Comparison of ENCODE assay signal across 24 cellular contexts in genomic region chr3:146280859-146281258, GRCh38. TPM values are rescaled to one million over a fixed set of nuclear protein-coding genes. Genes with fewer than 3 reads are reported as not detected.
A peak's percentile ranks its signal among the peaks of the same experiment; 100 is the strongest.
DNase-seq lines count a peak whose midpoint lies in the region; ATAC-seq and TF ChIP-seq lines count a peak whose summit lies in the region.
"Had no signal": no experiment of that assay in that cellular context is flagged by ENCODE, and none has a peak within 500 bp of the region (broad histone marks: within the 10 kb centered on the region; RNA-seq: fewer than 3 reads in every experiment).

No MANE protein-coding gene starts in this region.

- H2AFZ ChIP-seq in MM.1S (ENCODE audit: low read length): no peak overlapping the region

- no peak overlapping the region for H3K4me3 ChIP-seq in MG63
- no peak overlapping the region for H3K4me3 ChIP-seq in skeletal muscle cell (ENCODE audit: low read depth, low read length)
- no peak overlapping the region for H3K4me3 ChIP-seq in MM.1S (ENCODE audit: low read length)
- H3K4me3 ChIP-seq: BLaER1, cardiac muscle cell, dorsolateral prefrontal cortex, gastrocnemius medialis had no signal

- H3K9me3 ChIP-seq in MG63 (no peaks in the 10 kb centered on the region), MM.1S (replicated peaks; ENCODE audit: insufficient read depth, low read length) (no peaks in the 10 kb centered on the region)
- H3K9me3 ChIP-seq: BLaER1, Caco-2, gastrocnemius medialis had no signal

- H3K27me3 Mint-ChIP-seq in T-helper 2 cell treated with Interferon-gamma antibody and Interleukin-4, amounts not matched to agents 5 μg/mL and 100 μg/mL, for 36 hours (ENCODE audit: low read depth): no peaks in the 10 kb centered on the region
- H3K27me3 Mint-ChIP-seq: activated B cell treated with CpG ODN at 0.5 μM for 24 hours had no signal

- H3K79me2 ChIP-seq in MM.1S (ENCODE audit: low read length): no peaks in the 10 kb centered on the region

- no peaks in the 10 kb centered on the region for H3K4me1 Mint-ChIP-seq in T-helper 2 cell treated with Interferon-gamma antibody and Interleukin-4, amounts not matched to agents 5 μg/mL and 100 μg/mL, for 36 hours (ENCODE audit: low read depth)
- H3K4me1 Mint-ChIP-seq: activated B cell treated with CpG ODN at 0.5 μM for 24 hours had no signal

- H3K4me2 ChIP-seq in MM.1S (ENCODE audit: low read depth, low read length): no peak overlapping the region
- H3K4me2 ChIP-seq: BLaER1 had no signal

- H4K20me1 ChIP-seq in MM.1S (ENCODE audit: insufficient read depth, low read length): no peaks in the 10 kb centered on the region
- H4K20me1 ChIP-seq: BLaER1 had no signal

- H3K9me2 ChIP-seq in MM.1S (replicated peaks; ENCODE audit: insufficient read depth, low read length): no peaks in the 10 kb centered on the region

- ATAC-seq in GM19455 (IDR thresholded peaks at IDR 0.05; ENCODE audit: unreplicated experiment): no peak
- ATAC-seq: gastrocnemius medialis had no signal

- H3K9ac ChIP-seq in MM.1S (ENCODE audit: low read length): no peak overlapping the region
- H3K9ac ChIP-seq: BLaER1 had no signal

- peak; percentile 23 for DNase-seq in EL
- DNase-seq in MG63: peak; percentile 91
- DNase-seq in fibroblast of gingiva (ENCODE audit: low read depth): peak; percentile 85
- peak; percentile 44 for DNase-seq in skeletal muscle cell (ENCODE audit: low read depth)
- no peak for DNase-seq in superior temporal gyrus (ENCODE audit: extremely low spot score)
- DNase-seq in MM.1S: no peak
- DNase-seq in T-helper 2 cell treated with Interferon-gamma antibody and Interleukin-4, amounts not matched to agents 5 μg/mL and 100 μg/mL, for 36 hours (ENCODE audit: low spot score): no peak
- DNase-seq: activated B cell treated with CpG ODN at 0.5 μM for 24 hours; activated CD4-positive, alpha-beta T cell treated with anti-CD3 and anti-CD28 coated beads, Interleukin-2, amount 50 U/mL, for 4 hours; activated effector memory CD4-positive, alpha-beta T cell treated with Interleukin-2 at 50 U/mL for 16 hours; Caco-2; DND-41; dorsolateral prefrontal cortex; gastrocnemius medialis; mesenchymal stem cell; NCI-H2171; NCI-H69; stimulated activated CD4-positive, alpha-beta T cell treated with anti-CD3 and anti-CD28 coated beads, Interleukin-12 subunit alpha, Interleukin-12 subunit beta, amount 100 ng/mL, for 4 hours; T1000; trophoblast cell had no signal

- H3K9me3 Mint-ChIP-seq in T-helper 2 cell treated with Interferon-gamma antibody and Interleukin-4, amounts not matched to agents 5 μg/mL and 100 μg/mL, for 36 hours: no peaks in the 10 kb centered on the region
- H3K9me3 Mint-ChIP-seq: activated B cell treated with CpG ODN at 0.5 μM for 24 hours; stimulated activated naive CD8-positive, alpha-beta T cell treated with anti-CD3 and anti-CD28 coated beads, Interleukin-15, Interleukin-2, amounts not matched to agents 100 ng/mL and 50 ng/mL, for 24 hours had no signal

- TF ChIP-seq CTCF in MM.1S (IDR thresholded peaks at IDR 0.05; ENCODE audit: low read length): no peak

- no peaks in the 10 kb centered on the region for H3F3A ChIP-seq in MM.1S (ENCODE audit: insufficient read depth, low read length)

- no peaks in the 10 kb centered on the region for H3K36me3 ChIP-seq in MG63
- H3K36me3 ChIP-seq in MM.1S (replicated peaks; ENCODE audit: insufficient read depth, low read length): no peaks in the 10 kb centered on the region
- H3K36me3 ChIP-seq: BLaER1, cardiac muscle cell, gastrocnemius medialis had no signal

- no peak overlapping the region for H3K4me3 Mint-ChIP-seq in T-helper 2 cell treated with Interferon-gamma antibody and Interleukin-4, amounts not matched to agents 5 μg/mL and 100 μg/mL, for 36 hours
- H3K4me3 Mint-ChIP-seq: activated B cell treated with CpG ODN at 0.5 μM for 24 hours; stimulated activated naive CD8-positive, alpha-beta T cell treated with anti-CD3 and anti-CD28 coated beads, Interleukin-15, Interleukin-2, amounts not matched to agents 100 ng/mL and 50 ng/mL, for 24 hours had no signal

- H3K27ac ChIP-seq in MM.1S (ENCODE audit: low read length): no peak overlapping the region
- H3K27ac ChIP-seq: BLaER1, cardiac muscle cell, gastrocnemius medialis had no signal

- H3K27me3 ChIP-seq in MG63: no peaks in the 10 kb centered on the region
- no peaks in the 10 kb centered on the region for H3K27me3 ChIP-seq in MM.1S (replicated peaks; ENCODE audit: insufficient read depth, low read length)
- H3K27me3 ChIP-seq: BLaER1, cardiac muscle cell, dorsolateral prefrontal cortex, gastrocnemius medialis had no signal

- no peaks in the 10 kb centered on the region for H3K4me1 ChIP-seq in MM.1S (ENCODE audit: low read length)
- H3K4me1 ChIP-seq: BLaER1, gastrocnemius medialis had no signal

- H3K27ac Mint-ChIP-seq in T-helper 2 cell treated with Interferon-gamma antibody and Interleukin-4, amounts not matched to agents 5 μg/mL and 100 μg/mL, for 36 hours: no peak overlapping the region
- H3K27ac Mint-ChIP-seq: activated B cell treated with CpG ODN at 0.5 μM for 24 hours; stimulated activated naive CD8-positive, alpha-beta T cell treated with anti-CD3 and anti-CD28 coated beads, Interleukin-15, Interleukin-2, amounts not matched to agents 100 ng/mL and 50 ng/mL, for 24 hours had no signal

- no peaks in the 10 kb centered on the region for H3K36me3 Mint-ChIP-seq in T-helper 2 cell treated with Interferon-gamma antibody and Interleukin-4, amounts not matched to agents 5 μg/mL and 100 μg/mL, for 36 hours (ENCODE audit: low read depth)

RNA-seq across cellular contexts. Expression of gene PLSCR4, which starts 30.0 kb away (rescaled TPM):
- 93.8 and 101 TPM in 2 replicates for total RNA-seq in MG63 (2014; rRNA removed; shearing (Covaris generic); ENCODE audit: low replicate concordance)
- total RNA-seq: activated B cell treated with CpG ODN at 0.5 μM for 24 hours had no signal

Comparison
In these comparisons a context has a peak if more than half of its experiments do, and no peak if none do; other contexts are left out.
1. DNase-seq: peak in EL (single experiment), MG63 (single experiment), fibroblast of gingiva (single experiment) and skeletal muscle cell (single experiment); none in superior temporal gyrus (single experiment), MM.1S (single experiment) and T-helper 2 cell treated with Interferon-gamma antibody and Interleukin-4, amounts not matched to agents 5 μg/mL and 100 μg/mL, for 36 hours (single experiment).